In genomic region chr12:6493580-6494350, GRCh38 we compare ENCODE assay signal across 1 cellular context.
TF ChIP-seq lines count a peak whose summit lies in the region.

A gene with protein sequence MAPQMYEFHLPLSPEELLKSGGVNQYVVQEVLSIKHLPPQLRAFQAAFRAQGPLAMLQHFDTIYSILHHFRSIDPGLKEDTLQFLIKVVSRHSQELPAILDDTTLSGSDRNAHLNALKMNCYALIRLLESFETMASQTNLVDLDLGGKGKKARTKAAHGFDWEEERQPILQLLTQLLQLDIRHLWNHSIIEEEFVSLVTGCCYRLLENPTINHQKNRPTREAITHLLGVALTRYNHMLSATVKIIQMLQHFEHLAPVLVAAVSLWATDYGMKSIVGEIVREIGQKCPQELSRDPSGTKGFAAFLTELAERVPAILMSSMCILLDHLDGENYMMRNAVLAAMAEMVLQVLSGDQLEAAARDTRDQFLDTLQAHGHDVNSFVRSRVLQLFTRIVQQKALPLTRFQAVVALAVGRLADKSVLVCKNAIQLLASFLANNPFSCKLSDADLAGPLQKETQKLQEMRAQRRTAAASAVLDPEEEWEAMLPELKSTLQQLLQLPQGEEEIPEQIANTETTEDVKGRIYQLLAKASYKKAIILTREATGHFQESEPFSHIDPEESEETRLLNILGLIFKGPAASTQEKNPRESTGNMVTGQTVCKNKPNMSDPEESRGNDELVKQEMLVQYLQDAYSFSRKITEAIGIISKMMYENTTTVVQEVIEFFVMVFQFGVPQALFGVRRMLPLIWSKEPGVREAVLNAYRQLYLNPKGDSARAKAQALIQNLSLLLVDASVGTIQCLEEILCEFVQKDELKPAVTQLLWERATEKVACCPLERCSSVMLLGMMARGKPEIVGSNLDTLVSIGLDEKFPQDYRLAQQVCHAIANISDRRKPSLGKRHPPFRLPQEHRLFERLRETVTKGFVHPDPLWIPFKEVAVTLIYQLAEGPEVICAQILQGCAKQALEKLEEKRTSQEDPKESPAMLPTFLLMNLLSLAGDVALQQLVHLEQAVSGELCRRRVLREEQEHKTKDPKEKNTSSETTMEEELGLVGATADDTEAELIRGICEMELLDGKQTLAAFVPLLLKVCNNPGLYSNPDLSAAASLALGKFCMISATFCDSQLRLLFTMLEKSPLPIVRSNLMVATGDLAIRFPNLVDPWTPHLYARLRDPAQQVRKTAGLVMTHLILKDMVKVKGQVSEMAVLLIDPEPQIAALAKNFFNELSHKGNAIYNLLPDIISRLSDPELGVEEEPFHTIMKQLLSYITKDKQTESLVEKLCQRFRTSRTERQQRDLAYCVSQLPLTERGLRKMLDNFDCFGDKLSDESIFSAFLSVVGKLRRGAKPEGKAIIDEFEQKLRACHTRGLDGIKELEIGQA (N-terminal part only) (plus strand): TSS chr12:6494102. CDS start chr12:6495099, 997 bp downstream.

TF ChIP-seq in WTC11, 78 proteins besides CTCF, POLR2A, EP300 and RAD21 (continued from another document):
- TF ChIP-seq, protein P1, sequence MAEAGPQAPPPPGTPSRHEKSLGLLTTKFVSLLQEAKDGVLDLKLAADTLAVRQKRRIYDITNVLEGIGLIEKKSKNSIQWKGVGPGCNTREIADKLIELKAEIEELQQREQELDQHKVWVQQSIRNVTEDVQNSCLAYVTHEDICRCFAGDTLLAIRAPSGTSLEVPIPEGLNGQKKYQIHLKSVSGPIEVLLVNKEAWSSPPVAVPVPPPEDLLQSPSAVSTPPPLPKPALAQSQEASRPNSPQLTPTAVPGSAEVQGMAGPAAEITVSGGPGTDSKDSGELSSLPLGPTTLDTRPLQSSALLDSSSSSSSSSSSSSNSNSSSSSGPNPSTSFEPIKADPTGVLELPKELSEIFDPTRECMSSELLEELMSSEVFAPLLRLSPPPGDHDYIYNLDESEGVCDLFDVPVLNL (CRISPR knock-in tag; IDR thresholded peaks at IDR 0.05; ENCODE audit: borderline replicate concordance, low read depth) = no peak; the same call in 1 of the 2 replicates
- TF ChIP-seq ZNF121 (CRISPR knock-in tag; IDR thresholded peaks at IDR 0.05) = 0 out of 2 replicates have a peak, but pooled peaks have one; percentile 28
- TF ChIP-seq ELF4 (CRISPR knock-in tag; IDR thresholded peaks at IDR 0.05; ENCODE audit: low read depth) = 0 out of 2 replicates have a peak, but pooled peaks have one; percentile 36
- TF ChIP-seq TEAD1 (CRISPR knock-in tag; IDR thresholded peaks at IDR 0.05) = peak; percentile 5; the same call in 1 of the 2 replicates
- no peak for TF ChIP-seq RELA (CRISPR knock-in tag; IDR thresholded peaks at IDR 0.05; ENCODE audit: borderline replicate concordance)
- no peak for TF ChIP-seq OVOL2 (CRISPR knock-in tag; IDR thresholded peaks at IDR 0.05; ENCODE audit: borderline replicate concordance)
